8 cellular contexts compared by ENCODE assay signal in the genomic region with DNA sequence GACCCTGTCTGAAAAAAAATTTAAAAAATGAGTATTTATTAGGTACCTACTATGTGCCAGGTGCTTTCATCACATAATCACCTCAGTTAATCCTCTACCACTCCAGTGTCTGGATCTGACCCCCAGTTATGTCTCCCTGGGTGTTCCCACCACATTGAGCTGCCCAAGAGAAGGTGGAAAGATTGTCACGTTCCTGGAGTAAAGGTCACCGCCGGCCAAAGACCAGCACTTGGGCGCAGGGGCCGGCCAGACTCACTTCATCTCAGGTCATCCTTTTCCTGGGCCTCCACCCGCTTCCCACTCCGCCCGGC. TPM values are rescaled to one million over a fixed set of nuclear protein-coding genes. Genes with fewer than 3 reads are reported as not detected.
DNase-seq lines count a peak whose midpoint lies in the region; ATAC-seq and TF ChIP-seq lines count a peak whose summit lies in the region.

No MANE protein-coding gene starts in this region.

- peak overlapping the region; percentile 93 for H3K9ac ChIP-seq in muscle layer of colon (ENCODE audit: low read length)

- H3K4me3 ChIP-seq in ACC112 (ENCODE audit: low read depth, low read length) (peak overlapping the region; percentile 99), coronary artery (peak overlapping the region; percentile 89), muscle layer of colon (ENCODE audit: low read depth in 1 of 2, low read length in 2 of 2) (peak overlapping the region; percentile 95 to 97)

- H3K79me2 ChIP-seq in ACC112 (ENCODE audit: control insufficient read depth, insufficient read depth, low read length, unreplicated experiment) = peaks cover 26% of the 10 kb centered on the region

- H3K27me3 Mint-ChIP-seq in IgD-negative memory B cell = no peaks in the 10 kb centered on the region

- ATAC-seq in HG02870 (IDR thresholded peaks at IDR 0.05; ENCODE audit: unreplicated experiment) (no peak), GM19452 (IDR thresholded peaks at IDR 0.05; ENCODE audit: unreplicated experiment) (no peak)

- H3K27me3 ChIP-seq in ACC112 (ENCODE audit: insufficient read depth, low read length) = no peaks in the 10 kb centered on the region
- no peaks in the 10 kb centered on the region for H3K27me3 ChIP-seq in muscle layer of colon (ENCODE audit: control insufficient read depth in 1 of 2, insufficient read depth in 2 of 2, low read length in 2 of 2)

- H3K27ac ChIP-seq in ACC112 (ENCODE audit: low read depth, low read length) (peak overlapping the region; percentile 76), coronary artery (peak overlapping the region; percentile 69 to 93), muscle layer of colon (ENCODE audit: low read depth, low read length) (peak overlapping the region; percentile 97)

- peaks cover 16% of the 10 kb centered on the region for H3K4me1 ChIP-seq in ACC112 (ENCODE audit: control insufficient read depth, insufficient read depth, low read length, unreplicated experiment)
- peaks cover 14% of the 10 kb centered on the region for H3K4me1 ChIP-seq in muscle layer of colon (ENCODE audit: insufficient read depth, low read length)

- H3K9me3 ChIP-seq in muscle layer of colon (ENCODE audit: low read length) = no peaks in the 10 kb centered on the region

- no peaks in the 10 kb centered on the region for H3K36me3 ChIP-seq in ACC112 (ENCODE audit: insufficient read depth, low read length)
- H3K36me3 ChIP-seq in muscle layer of colon (ENCODE audit: insufficient read depth, low read length) = peaks cover 11% of the 10 kb centered on the region

- H3K4me1 Mint-ChIP-seq in IgD-negative memory B cell = peaks cover 4 to 11% (median 6%) of the 10 kb centered on the region in 3 donors

- DNase-seq in coronary artery (ENCODE audit: low spot score) (no peak), NCI-H510A treated with DMSO at 0.1 percent for 48 hours (lab: John Stamatoyannopoulos, UW) (no peak)
- DNase-seq in stimulated activated CD4-positive, alpha-beta T cell treated with anti-CD3 and anti-CD28 coated beads, Interleukin-2, amount 100 ng/mL, for 24 hours = no peak

- H3K4me3 Mint-ChIP-seq in IgD-negative memory B cell = peak overlapping the region; percentile 93 to 98 (median 98)

- no peaks in the 10 kb centered on the region for H3K36me3 Mint-ChIP-seq in IgD-negative memory B cell

- peak overlapping the region; percentile 73 to 98 (median 93) for H3K27ac Mint-ChIP-seq in IgD-negative memory B cell

- H2AFZ ChIP-seq in ACC112 (ENCODE audit: low read length, unreplicated experiment) = peak overlapping the region; percentile 76

- H3K9me3 Mint-ChIP-seq in IgD-negative memory B cell = no peaks in the 10 kb centered on the region

- no peak for TF ChIP-seq CTCF in coronary artery (IDR thresholded peaks at IDR 0.05)

RNA-seq across cellular contexts. Expression of gene PYCR2, which starts 0.7 kb away (rescaled TPM):
- 68.9 TPM for polyA plus RNA-seq in IgD-negative memory B cell

RNA-seq across cellular contexts. Expression of gene LEFTY2, which starts 17.7 kb away (rescaled TPM):
- polyA plus RNA-seq in IgD-negative memory B cell = 0.20 TPM

RNA-seq across cellular contexts. Expression of gene LEFTY1, which starts 34.4 kb away (rescaled TPM):
- not detected for polyA plus RNA-seq in IgD-negative memory B cell

RNA-seq across cellular contexts. Expression of gene TMEM63A, which starts 41.2 kb away (rescaled TPM):
- polyA plus RNA-seq in IgD-negative memory B cell = 32.1 TPM
